ENCODE assay signal across 27 cellular contexts in the genomic region with DNA sequence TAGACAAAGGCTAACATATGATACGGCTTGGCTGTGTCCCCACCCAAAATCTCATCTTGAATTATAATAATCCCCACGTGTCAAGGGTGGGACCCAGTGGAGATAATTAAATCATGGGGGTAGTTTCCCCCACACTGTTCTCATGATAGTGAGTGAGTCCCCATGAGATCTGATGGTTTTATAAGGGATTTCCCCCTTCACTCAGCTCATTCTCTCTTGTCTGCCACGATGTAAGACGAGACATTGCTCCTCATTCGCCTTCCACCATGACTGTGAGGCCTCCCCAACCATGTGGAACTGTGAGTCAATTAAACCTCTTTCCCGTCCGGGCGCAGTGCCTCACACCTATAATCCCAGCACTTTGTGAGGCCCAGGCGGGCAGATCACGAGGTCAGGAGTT.
"Had no signal": no experiment of that assay in that cellular context is flagged by ENCODE, and none has a peak within 500 bp of the region (broad histone marks: within the 10 kb centered on the region; RNA-seq: fewer than 3 reads in every experiment).

No MANE protein-coding gene starts in this region.

- H3K4me3 ChIP-seq: SJCRH30 had no signal

- H3K9ac ChIP-seq: SK-N-SH had no signal

- DNase-seq: activated CD4-positive, alpha-beta memory T cell treated with anti-CD3 and anti-CD28 coated beads, Interleukin-2, amount 10 ng/mL, durations not matched to agents 7 days and 5 days; activated CD4-positive, alpha-beta T cell treated with anti-CD3 and anti-CD28 coated beads, Interleukin-2, amount 50 U/mL, for 1 hour; activated CD8-positive, alpha-beta memory T cell treated with anti-CD3 and anti-CD28 coated beads, Interleukin-2, amount 50 U/mL, for 48 hours; activated effector memory CD4-positive, alpha-beta T cell treated with Interleukin-2 at 50 U/mL for 16 hours; activated naive CD4-positive, alpha-beta T cell; activated T-cell treated with anti-CD3 and anti-CD28 coated beads, Interleukin-2, amount 50 U/mL, for 1 hour; amygdala; IMR-90; Kasumi-1; KBM-7; NCI-H1105 treated with DMSO at 0.1 percent for 48 hours; NCI-H1436 treated with DMSO at 0.1 percent for 48 hours; NCI-H187; NCI-H2081; NCI-H510A treated with DMSO at 0.1 percent for 48 hours; NCI-H69; NK-92 treated with Interleukin-12 subunit alpha and Interleukin-12 subunit beta, amount 100 ng/mL, for 24 hours; OCI-M1; RPMI8226; SJCRH30; SK-N-SH; T-helper 1 cell; WERI-Rb-1 had no signal

- ATAC-seq: Panc1, Right ventricle myocardium inferior had no signal

- H3K4me3 Mint-ChIP-seq: activated CD4-positive, alpha-beta memory T cell treated with anti-CD3 and anti-CD28 coated beads, Interleukin-2, amount 10 ng/mL, durations not matched to agents 7 days and 5 days; activated naive CD4-positive, alpha-beta T cell treated with anti-CD3 and anti-CD28 coated beads, Interleukin-2, amount 50 U/mL, for 24 hours; brain had no signal

- H3K9me3 Mint-ChIP-seq: activated CD4-positive, alpha-beta memory T cell treated with anti-CD3 and anti-CD28 coated beads, Interleukin-2, amount 10 ng/mL, durations not matched to agents 7 days and 5 days; activated naive CD4-positive, alpha-beta T cell treated with anti-CD3 and anti-CD28 coated beads, Interleukin-2, amount 50 U/mL, for 24 hours; brain had no signal

- H3K4me2 ChIP-seq: SK-N-SH had no signal

- H3K36me3 ChIP-seq: SJCRH30, WERI-Rb-1 had no signal

- H3K27ac ChIP-seq: SJCRH30, WERI-Rb-1 had no signal

- H3K9me3 ChIP-seq: SJCRH30, SK-N-SH had no signal

- H3K4me1 Mint-ChIP-seq: activated naive CD4-positive, alpha-beta T cell treated with anti-CD3 and anti-CD28 coated beads, Interleukin-2, amount 50 U/mL, for 24 hours had no signal

- H3K27ac Mint-ChIP-seq: activated CD4-positive, alpha-beta memory T cell treated with anti-CD3 and anti-CD28 coated beads, Interleukin-2, amount 10 ng/mL, durations not matched to agents 7 days and 5 days; activated naive CD4-positive, alpha-beta T cell treated with anti-CD3 and anti-CD28 coated beads, Interleukin-2, amount 50 U/mL, for 24 hours; brain had no signal

- H3K27me3 ChIP-seq: SJCRH30 had no signal

- H3K36me3 Mint-ChIP-seq: activated naive CD4-positive, alpha-beta T cell treated with anti-CD3 and anti-CD28 coated beads, Interleukin-2, amount 50 U/mL, for 24 hours; brain had no signal

- H3K4me1 ChIP-seq: SJCRH30 had no signal

- H3K9me2 ChIP-seq: SK-N-SH had no signal

- H3K27me3 Mint-ChIP-seq: activated naive CD4-positive, alpha-beta T cell treated with anti-CD3 and anti-CD28 coated beads, Interleukin-2, amount 50 U/mL, for 24 hours had no signal
